In the genomic region with DNA sequence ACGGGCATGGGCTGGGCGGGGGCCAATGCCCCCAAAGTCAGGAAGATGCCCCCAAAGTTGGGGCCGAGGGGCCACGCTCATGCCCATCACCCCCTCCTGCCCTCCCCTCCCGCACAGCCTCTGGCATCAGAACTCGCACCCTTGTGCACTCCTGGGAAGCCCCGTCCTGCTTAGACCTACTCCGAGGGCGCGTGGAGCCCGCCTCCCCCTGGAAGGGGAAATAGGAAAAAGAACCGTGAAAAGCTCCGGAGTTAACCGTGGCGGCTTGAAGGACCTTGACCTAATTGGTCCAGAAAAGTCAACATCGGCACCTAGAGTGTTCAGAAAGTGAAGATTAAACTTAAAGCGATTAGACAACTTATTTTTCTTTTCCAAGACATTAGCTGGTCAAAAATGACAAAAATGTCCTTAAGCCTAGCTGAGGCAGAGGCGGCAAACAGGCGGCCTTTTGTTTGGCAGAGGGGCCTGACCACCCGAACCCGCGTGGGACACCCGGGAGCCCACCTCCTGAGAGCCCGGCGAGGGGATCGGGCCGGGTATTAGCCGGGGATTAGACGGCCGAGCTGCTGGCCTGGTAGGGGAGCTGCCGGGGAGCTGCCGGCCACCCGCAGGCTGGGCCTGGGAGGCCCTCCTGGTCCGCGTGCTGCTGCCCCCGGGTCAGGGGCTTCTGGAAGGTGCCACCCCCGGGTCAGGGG, we compare ENCODE assay signal across 16 cellular contexts.
"Had no signal": no experiment of that assay in that cellular context is flagged by ENCODE, and none has a peak within 500 bp of the region (broad histone marks: within the 10 kb centered on the region; RNA-seq: fewer than 3 reads in every experiment).

No MANE protein-coding gene starts in this region.

- DNase-seq: activated CD4-positive, alpha-beta T cell treated with anti-CD3 and anti-CD28 coated beads, Interleukin-2, amount 50 U/mL, for 1 hour; activated CD8-positive, alpha-beta memory T cell treated with anti-CD3 and anti-CD28 coated beads for 24 hours; activated naive CD8-positive, alpha-beta T cell treated with anti-CD3 and anti-CD28 coated beads, Interleukin-2, amount 10 ng/mL, durations not matched to agents 7 days and 5 days; dermis blood vessel endothelial cell; effector memory CD8-positive, alpha-beta T cell; foreskin melanocyte; head of caudate nucleus; immature natural killer cell; naive B cell; stimulated activated CD4-positive, alpha-beta T cell treated with anti-CD3 and anti-CD28 coated beads, Interleukin-4, amount 100 ng/mL, for 24 hours; stimulated activated naive CD4-positive, alpha-beta T cell; substantia nigra had no signal

- H3K27ac ChIP-seq: epithelial cell of prostate, neutrophil, right atrium auricular region, skin epidermis had no signal

- H3K36me3 ChIP-seq: neutrophil, right atrium auricular region had no signal

- ATAC-seq: effector memory CD8-positive, alpha-beta T cell had no signal

- H3K4me3 ChIP-seq: right atrium auricular region, skin epidermis had no signal

- H3K9me3 ChIP-seq: neutrophil, right atrium auricular region had no signal
